7 cellular contexts compared by ENCODE assay signal in the genomic region with DNA sequence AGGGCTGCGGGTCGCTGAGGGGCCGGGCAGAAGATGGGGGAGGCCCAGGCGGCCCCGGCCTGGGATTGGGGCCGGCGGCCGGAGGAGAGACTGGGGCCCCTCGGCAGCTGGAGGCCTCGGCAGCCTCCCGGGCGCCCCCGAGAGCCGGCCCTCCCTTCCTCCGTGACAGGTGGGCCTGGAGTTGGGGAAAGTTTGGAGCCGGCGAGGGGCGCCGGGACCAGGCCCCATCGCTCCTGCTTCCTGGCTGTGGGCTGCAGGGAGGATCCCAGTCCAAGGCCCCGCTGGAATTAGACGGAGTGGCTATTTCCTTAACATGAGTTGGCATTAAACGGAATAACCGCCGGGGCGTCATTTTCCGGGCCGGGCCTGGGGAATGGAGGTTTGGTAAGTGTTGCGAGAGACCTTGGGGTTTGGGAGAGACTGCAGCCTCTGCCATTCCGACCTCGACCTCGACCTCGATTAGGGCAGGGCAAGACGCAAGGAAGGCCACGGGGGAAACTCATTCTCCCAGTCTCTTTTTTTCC. TPM values are rescaled to one million over a fixed set of nuclear protein-coding genes. Genes with fewer than 3 reads are reported as not detected.
DNase-seq lines count a peak whose midpoint lies in the region; ATAC-seq, FAIRE-seq and TF ChIP-seq lines count a peak whose summit lies in the region.
"Not testable (repeated sequence)": the region's sequence is repeated elsewhere in the genome, so short reads cannot be mapped to it uniquely, and the experiment has no call there.

No MANE protein-coding gene starts in this region.

- DNase-seq in HL-60 (ENCODE audit: low read depth in 1 of 2, low spot score in 1 of 2) (peak in 1 of 2 experiments; percentile 73), SJCRH30 (peak; percentile 50 to 51), endothelial cell of umbilical vein (ENCODE audit: low read depth, low spot score) (peak; percentile 46)
- peak; percentile 6 for DNase-seq in activated T-helper 9 cell treated with anti-CD3 and anti-CD28 coated beads, Interleukin-2, amount 50 U/mL, for 16 hours (ENCODE audit: low read depth)

- intact Hi-C loops in endothelial cell of umbilical vein (cut with micrococcal nuclease), result loop anchor here (1.0 kb wide), 2 partner anchors 9 to 56 kb away; partner anchors contain the start of gene METTL2B

- H4K20me1 ChIP-seq in endothelial cell of umbilical vein (replicated peaks; ENCODE audit: control insufficient read depth, extremely low read depth, insufficient read depth, low read length), result not testable (repeated sequence)

- H3K27ac ChIP-seq in HL-60 (replicated peaks) (peak overlapping the region; percentile 84), SJCRH30 (peak overlapping the region; percentile 98), endothelial cell of umbilical vein (ENCODE audit: insufficient read depth, low read depth, low read length) (peak overlapping the region; percentile 82), liver (ENCODE audit: low read depth in 1 of 2, low read length in 2 of 2) (peak overlapping the region; percentile 73 to 86), skeletal muscle tissue (ENCODE audit: low read depth, low read length) (peak overlapping the region; percentile 83)

- dilution Hi-C loops in endothelial cell of umbilical vein (cut with MboI; ENCODE audit: extremely low pct_ligation_motif_present, low sequenced_read_pairs), result not testable (repeated sequence)

- under 1% methylated on average over 35 of the region's 35 CpGs for WGBS in liver

- H2AFZ ChIP-seq in endothelial cell of umbilical vein (ENCODE audit: low read depth, low read length), result not testable (repeated sequence)

- TF ChIP-seq CTCF in HL-60 (IDR thresholded peaks at IDR 0.05; ENCODE audit: insufficient read depth, low read length); endothelial cell of umbilical vein (IDR thresholded peaks at IDR 0.05; ENCODE audit: extremely low read depth in 1 of 2, insufficient read depth in 1 of 2, low read depth in 1 of 2, low read length in 2 of 2); liver (IDR thresholded peaks at IDR 0.05; ENCODE audit: low read depth, low read length, missing input control): not testable (repeated sequence)

- H3K4me3 ChIP-seq in HL-60 (replicated peaks; ENCODE audit: insufficient read depth, low read length) (peak overlapping the region; percentile 61), SJCRH30 (peak overlapping the region; percentile 100), endothelial cell of umbilical vein (replicated peaks in 1 of 3; ENCODE audit: insufficient read depth in 1 of 3, low read depth in 1 of 3, low read length in 3 of 3) (peak overlapping the region; percentile 73 to 95 (median 90)), liver (ENCODE audit: low read depth in 1 of 3, low read length in 3 of 3) (peak overlapping the region; percentile 66 to 88 (median 83)), skeletal muscle tissue (ENCODE audit: low read length in 3 of 3) (peak overlapping the region; percentile 75 to 82 (median 76))

- peaks cover 48% of the 10 kb centered on the region for H3K79me2 ChIP-seq in endothelial cell of umbilical vein (ENCODE audit: control insufficient read depth, insufficient read depth, low read length)

- H3K9me3 ChIP-seq in SJCRH30 (replicated peaks); endothelial cell of umbilical vein (replicated peaks; ENCODE audit: control insufficient read depth, insufficient read depth, low read length); liver (ENCODE audit: control insufficient read depth in 4 of 4, low read length in 3 of 4); skeletal muscle tissue (ENCODE audit: control insufficient read depth in 3 of 3, low read length in 3 of 3): not testable (repeated sequence)

- not testable (repeated sequence) for H3K36me3 ChIP-seq in SJCRH30; endothelial cell of umbilical vein (ENCODE audit: control insufficient read depth in 2 of 2, extremely low read depth in 1 of 2, insufficient read depth in 2 of 2, low read length in 2 of 2); liver (ENCODE audit: control insufficient read depth in 4 of 4, insufficient read depth in 3 of 4, low read depth in 1 of 4, low read length in 3 of 4); skeletal muscle tissue (ENCODE audit: control insufficient read depth in 3 of 3, insufficient read depth in 3 of 3, low read length in 3 of 3)

- CTCF ChIA-PET in endothelial cell of umbilical vein (lab: Charles Lee), result not testable (repeated sequence)

- H3K9me1 ChIP-seq in endothelial cell of umbilical vein (replicated peaks; ENCODE audit: control insufficient read depth, extremely low read depth, insufficient read depth, low read length), result not testable (repeated sequence)

- peak; percentile 37 for TF ChIP-seq POLR2A in endothelial cell of umbilical vein (IDR thresholded peaks at IDR 0.05; ENCODE audit: low read depth, low read length)

- BruUV-seq in endothelial cell of umbilical vein (replicated peaks; lab: Mats Ljungman, UMichigan), result not testable (repeated sequence)

- H3K4me2 ChIP-seq in endothelial cell of umbilical vein (ENCODE audit: insufficient read depth, low read length), result peak overlapping the region; percentile 94

- peak; percentile 10 for ATAC-seq in GM18519 (IDR thresholded peaks at IDR 0.05; ENCODE audit: low FRiP score, unreplicated experiment)

- not testable (repeated sequence) for TF ChIP-seq RAD21 in liver (IDR thresholded peaks at IDR 0.05)

- H3K27me3 ChIP-seq in HL-60 (ENCODE audit: insufficient read depth, poor library complexity, severe bottlenecking); SJCRH30; endothelial cell of umbilical vein (ENCODE audit: control insufficient read depth in 2 of 2, insufficient read depth in 2 of 2, low read length in 2 of 2); liver (ENCODE audit: control insufficient read depth in 4 of 4, insufficient read depth in 4 of 4, low read length in 3 of 4); skeletal muscle tissue (ENCODE audit: control insufficient read depth in 3 of 3, insufficient read depth in 3 of 3, low read length in 3 of 3): not testable (repeated sequence)

- peak overlapping the region; percentile 88 for H3K9ac ChIP-seq in endothelial cell of umbilical vein (replicated peaks; ENCODE audit: extremely low read depth, insufficient read depth, low read length)
- peak overlapping the region; percentile 84 to 88 for H3K9ac ChIP-seq in liver (ENCODE audit: low read depth in 1 of 2, low read length in 2 of 2)
- peak overlapping the region; percentile 79 to 87 (median 83) for H3K9ac ChIP-seq in skeletal muscle tissue (ENCODE audit: low read depth in 1 of 3, low read length in 3 of 3)

- H3K4me1 ChIP-seq in SJCRH30; endothelial cell of umbilical vein (ENCODE audit: control insufficient read depth, extremely low read depth, insufficient read depth, low read length): not testable (repeated sequence)
- peaks cover 3 to 13% (median 5%) of the 10 kb centered on the region in 4 donors for H3K4me1 ChIP-seq in liver (ENCODE audit: control insufficient read depth in 4 of 4, insufficient read depth in 4 of 4, low read length in 3 of 4)
- peaks cover 5 to 12% (median 8%) of the 10 kb centered on the region in 3 donors for H3K4me1 ChIP-seq in skeletal muscle tissue (ENCODE audit: control insufficient read depth in 3 of 3, insufficient read depth in 3 of 3, low read length in 3 of 3)

- POLR2A ChIA-PET in endothelial cell of umbilical vein (lab: Charles Lee), result not testable (repeated sequence)

- FAIRE-seq in endothelial cell of umbilical vein (lab: Jason Lieb, UNC), result not testable (repeated sequence)

TF ChIP-seq in liver, 16 proteins besides CTCF, POLR2A, EP300 and RAD21:
- TF ChIP-seq YY1 (IDR thresholded peaks at IDR 0.05), result peak; percentile 47

RNA-seq across cellular contexts. Expression of gene METTL2B, which starts 55.5 kb away (rescaled TPM):
- total RNA-seq in SJCRH30 (2014; rRNA removed; shearing (Covaris generic)), result 45.4 and 46.6 TPM in 2 replicates
- total RNA-seq in endothelial cell of umbilical vein (30.0 and 35.6 TPM in 2 replicates), liver (10 to 100 TPM; 15.8 to 20.7 TPM), skeletal muscle tissue (15.7 TPM)
- polyA plus RNA-seq in endothelial cell of umbilical vein (14.2 and 15.9 TPM in 2 replicates), liver (1 to 10 TPM; 6.8 to 8.3 TPM)
- polyA plus RNA-seq in endothelial cell of umbilical vein (2011; cell fraction: cytosol; rRNA removed), result 15.4 and 16.4 TPM in 2 replicates
- 22.3 and 22.6 TPM in 2 replicates for polyA plus RNA-seq in endothelial cell of umbilical vein (2011; cell fraction: nucleus; rRNA removed)
- 19.3 and 22.0 TPM in 2 replicates for polyA plus RNA-seq in endothelial cell of umbilical vein (2012)
- polyA minus RNA-seq in endothelial cell of umbilical vein, result 27.6 and 28.9 TPM in 2 replicates
- 31.9 TPM for polyA minus RNA-seq in endothelial cell of umbilical vein (2011; cell fraction: cytosol; rRNA and poly(A)+ RNA removed)
- 36.0 and 38.5 TPM in 2 replicates for polyA minus RNA-seq in endothelial cell of umbilical vein (2011; cell fraction: nucleus; rRNA and poly(A)+ RNA removed)
